8 cellular contexts compared by ENCODE assay signal in the genomic region with DNA sequence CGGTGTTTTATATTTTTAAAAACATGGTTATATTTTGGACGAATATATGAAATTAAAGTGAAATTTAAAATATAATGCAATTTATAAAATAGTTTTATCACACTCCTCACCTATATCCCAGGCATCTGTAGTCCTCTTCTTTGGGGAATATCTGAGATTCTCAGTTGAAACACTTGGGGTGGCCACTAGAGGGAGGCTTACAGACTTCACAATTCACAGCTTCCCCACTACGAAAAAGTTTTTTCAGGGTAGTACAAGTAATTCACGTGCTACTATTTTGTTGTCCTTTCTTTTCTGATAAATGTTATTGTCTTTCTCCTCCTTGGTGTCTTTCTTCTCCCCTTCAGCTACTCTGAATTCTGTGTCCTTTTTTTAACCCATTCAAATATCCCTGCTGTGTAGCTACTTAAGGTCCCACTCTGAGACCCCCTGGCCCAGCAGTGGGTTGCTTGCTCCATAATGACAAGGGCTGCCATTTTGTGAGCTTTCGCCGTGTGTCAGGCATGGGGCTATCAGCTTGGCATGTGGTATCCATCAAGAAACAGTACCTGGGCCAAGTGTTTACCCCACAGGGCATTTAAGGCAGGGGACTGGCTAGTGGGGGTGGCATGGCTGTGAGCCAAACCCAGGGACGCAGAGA. TPM values are rescaled to one million over a fixed set of nuclear protein-coding genes. Genes with fewer than 3 reads are reported as not detected.
DNase-seq lines count a peak whose midpoint lies in the region; ATAC-seq and TF ChIP-seq lines count a peak whose summit lies in the region.

No MANE protein-coding gene starts in this region.

- no peak overlapping the region for H3K4me3 Mint-ChIP-seq in activated CD8-positive, alpha-beta T cell treated with anti-CD3 and anti-CD28 coated beads for 36 hours
- H3K4me3 Mint-ChIP-seq in activated CD8-positive, alpha-beta T cell treated with anti-CD3 and anti-CD28 coated beads, Interleukin-2, amount 10 ng/mL, durations not matched to agents 7 days and 5 days: no peak overlapping the region
- H3K4me3 Mint-ChIP-seq in type B pancreatic cell: no peak overlapping the region
- no peak overlapping the region for H3K4me3 Mint-ChIP-seq in stimulated activated effector memory CD8-positive, alpha-beta T cell treated with anti-CD3 and anti-CD28 coated beads, Interleukin-12 subunit alpha, Interleukin-12 subunit beta, amount 100 ng/mL, for 72 hours

- no peak overlapping the region for H3K4me2 ChIP-seq in PC-3 (ENCODE audit: low read length)

- CTCF ChIA-PET in activated CD8-positive, alpha-beta T cell treated with anti-CD3 and anti-CD28 coated beads for 36 hours (lab: Charles Lee): interaction anchor here (0.7 to 6.6 kb wide), 10 partner anchors 11 to 65 kb away, joined by 3 to 59 read pairs (median 4); no protein-coding TSS in a partner anchor
- CTCF ChIA-PET in activated CD8-positive, alpha-beta T cell treated with anti-CD3 and anti-CD28 coated beads, Interleukin-2, amount 10 ng/mL, durations not matched to agents 7 days and 5 days (lab: Charles Lee): interaction anchor here (0.7 to 4.4 kb wide), 2 partner anchors 12 to 18 kb away, joined by 3 to 43 read pairs; no protein-coding TSS in a partner anchor
- CTCF ChIA-PET in PC-3 (lab: Charles Lee): no interaction called here

- TF ChIP-seq CTCF in activated CD8-positive, alpha-beta T cell treated with anti-CD3 and anti-CD28 coated beads for 36 hours (IDR thresholded peaks at IDR 0.05): peak; percentile 67
- TF ChIP-seq CTCF in PC-3 (conservative IDR thresholded peaks at IDR 0.05; ENCODE audit: low read depth, low read length) (peak; percentile 68), fibroblast of villous mesenchyme (IDR thresholded peaks at IDR 0.05; ENCODE audit: insufficient read depth, low read depth, low read length) (peak; percentile 35), type B pancreatic cell (conservative IDR thresholded peaks at IDR 0.05) (peak; percentile 83), vagina (IDR thresholded peaks at IDR 0.05) (no peak)

- no peaks in the 10 kb centered on the region for H3F3A ChIP-seq in PC-3 (ENCODE audit: low read length, unreplicated experiment)

- no peaks in the 10 kb centered on the region for H3K36me3 ChIP-seq in PC-3 (ENCODE audit: low read depth, low read length)
- H3K36me3 ChIP-seq in vagina: no peaks in the 10 kb centered on the region

- POLR2A ChIA-PET in activated CD8-positive, alpha-beta T cell treated with anti-CD3 and anti-CD28 coated beads for 36 hours (lab: Charles Lee): interaction anchor here (1.2 kb wide), 1 partner anchor 10 kb away, joined by 4 read pairs; no protein-coding TSS in a partner anchor
- POLR2A ChIA-PET in activated CD8-positive, alpha-beta T cell treated with anti-CD3 and anti-CD28 coated beads, Interleukin-2, amount 10 ng/mL, durations not matched to agents 7 days and 5 days (lab: Charles Lee): interaction anchor here (1.4 kb wide), 1 partner anchor 8 kb away, joined by 4 read pairs; no protein-coding TSS in a partner anchor
- POLR2A ChIA-PET in PC-3 (lab: Charles Lee; ENCODE audit: unreplicated experiment): no interaction called here

- no peaks in the 10 kb centered on the region for H4K20me1 ChIP-seq in PC-3 (ENCODE audit: low read length)

- no peak overlapping the region for H3K9ac ChIP-seq in PC-3 (ENCODE audit: low read length)

- H3K4me1 Mint-ChIP-seq in activated CD8-positive, alpha-beta T cell treated with anti-CD3 and anti-CD28 coated beads for 36 hours (ENCODE audit: low read depth): no peaks in the 10 kb centered on the region
- H3K4me1 Mint-ChIP-seq in activated CD8-positive, alpha-beta T cell treated with anti-CD3 and anti-CD28 coated beads, Interleukin-2, amount 10 ng/mL, durations not matched to agents 7 days and 5 days (ENCODE audit: low read depth): no peaks in the 10 kb centered on the region
- H3K4me1 Mint-ChIP-seq in type B pancreatic cell (ENCODE audit: unreplicated experiment): no peaks in the 10 kb centered on the region
- H3K4me1 Mint-ChIP-seq in stimulated activated effector memory CD8-positive, alpha-beta T cell treated with anti-CD3 and anti-CD28 coated beads, Interleukin-12 subunit alpha, Interleukin-12 subunit beta, amount 100 ng/mL, for 72 hours: peaks cover 9% of the 10 kb centered on the region

- H3K4me1 ChIP-seq in PC-3 (ENCODE audit: insufficient read depth, low read length): no peaks in the 10 kb centered on the region
- no peaks in the 10 kb centered on the region for H3K4me1 ChIP-seq in vagina

- H3K27me3 Mint-ChIP-seq in activated CD8-positive, alpha-beta T cell treated with anti-CD3 and anti-CD28 coated beads for 36 hours: peaks cover 2% of the 10 kb centered on the region
- no peaks in the 10 kb centered on the region for H3K27me3 Mint-ChIP-seq in activated CD8-positive, alpha-beta T cell treated with anti-CD3 and anti-CD28 coated beads, Interleukin-2, amount 10 ng/mL, durations not matched to agents 7 days and 5 days (ENCODE audit: low read depth)
- peaks cover 35% of the 10 kb centered on the region for H3K27me3 Mint-ChIP-seq in type B pancreatic cell

- H3K9me2 ChIP-seq in PC-3 (replicated peaks; ENCODE audit: low read length): no peaks in the 10 kb centered on the region

- no peak for ATAC-seq in activated CD8-positive, alpha-beta T cell treated with anti-CD3 and anti-CD28 coated beads for 36 hours
- ATAC-seq in activated CD8-positive, alpha-beta T cell treated with anti-CD3 and anti-CD28 coated beads, Interleukin-2, amount 10 ng/mL, durations not matched to agents 7 days and 5 days: no peak
- peak; percentile 59 for ATAC-seq in PC-3
- no peak for ATAC-seq in stimulated activated effector memory CD8-positive, alpha-beta T cell treated with anti-CD3 and anti-CD28 coated beads, Interleukin-12 subunit alpha, Interleukin-12 subunit beta, amount 100 ng/mL, for 72 hours

- H3K9me3 ChIP-seq in PC-3 (ENCODE audit: low read length) (no peaks in the 10 kb centered on the region), vagina (no peaks in the 10 kb centered on the region)

- no peaks in the 10 kb centered on the region for H3K9me3 Mint-ChIP-seq in activated CD8-positive, alpha-beta T cell treated with anti-CD3 and anti-CD28 coated beads for 36 hours
- no peaks in the 10 kb centered on the region for H3K9me3 Mint-ChIP-seq in activated CD8-positive, alpha-beta T cell treated with anti-CD3 and anti-CD28 coated beads, Interleukin-2, amount 10 ng/mL, durations not matched to agents 7 days and 5 days (ENCODE audit: insufficient read depth)
- H3K9me3 Mint-ChIP-seq in type B pancreatic cell: no peaks in the 10 kb centered on the region
- H3K9me3 Mint-ChIP-seq in stimulated activated effector memory CD8-positive, alpha-beta T cell treated with anti-CD3 and anti-CD28 coated beads, Interleukin-12 subunit alpha, Interleukin-12 subunit beta, amount 100 ng/mL, for 72 hours: no peaks in the 10 kb centered on the region

- no peak overlapping the region for H2AFZ ChIP-seq in PC-3 (ENCODE audit: low read length)

- no peak overlapping the region for H3K27ac Mint-ChIP-seq in activated CD8-positive, alpha-beta T cell treated with anti-CD3 and anti-CD28 coated beads for 36 hours
- no peak overlapping the region for H3K27ac Mint-ChIP-seq in activated CD8-positive, alpha-beta T cell treated with anti-CD3 and anti-CD28 coated beads, Interleukin-2, amount 10 ng/mL, durations not matched to agents 7 days and 5 days
- no peak overlapping the region for H3K27ac Mint-ChIP-seq in type B pancreatic cell
- H3K27ac Mint-ChIP-seq in stimulated activated effector memory CD8-positive, alpha-beta T cell treated with anti-CD3 and anti-CD28 coated beads, Interleukin-12 subunit alpha, Interleukin-12 subunit beta, amount 100 ng/mL, for 72 hours: no peak overlapping the region

- H3K79me2 ChIP-seq in PC-3 (ENCODE audit: low read length): no peaks in the 10 kb centered on the region

- H3K4me3 ChIP-seq in PC-3 (ENCODE audit: low read length): no peak overlapping the region
- no peak overlapping the region for H3K4me3 ChIP-seq in fibroblast of villous mesenchyme (ENCODE audit: low read depth, low read length)
- no peak overlapping the region for H3K4me3 ChIP-seq in vagina

- no peak for TF ChIP-seq POLR2A in vagina (IDR thresholded peaks at IDR 0.05)

- no TSS peak for BruUV-seq in PC-3 (replicated peaks; lab: Mats Ljungman, UMichigan)

- H3K27ac ChIP-seq in PC-3 (ENCODE audit: low read length) (no peak overlapping the region), vagina (no peak overlapping the region)

- DNase-seq in activated CD8-positive, alpha-beta T cell treated with anti-CD3 and anti-CD28 coated beads for 36 hours: no peak
- no peak for DNase-seq in activated CD8-positive, alpha-beta T cell treated with anti-CD3 and anti-CD28 coated beads, Interleukin-2, amount 10 ng/mL, durations not matched to agents 7 days and 5 days
- peak; percentile 42 for DNase-seq in PC-3
- peak; percentile 4 for DNase-seq in fibroblast of villous mesenchyme (ENCODE audit: low read depth)
- no peak for DNase-seq in type B pancreatic cell (ENCODE audit: extremely low spot score, unreplicated experiment)
- DNase-seq in stimulated activated effector memory CD8-positive, alpha-beta T cell treated with anti-CD3 and anti-CD28 coated beads, Interleukin-12 subunit alpha, Interleukin-12 subunit beta, amount 100 ng/mL, for 72 hours (ENCODE audit: low spot score in 2 of 2): no peak
- DNase-seq in glomerular visceral epithelial cell (ENCODE audit: extremely low spot score): no peak
- no peak for DNase-seq in vagina (ENCODE audit: extremely low spot score in 2 of 2)

- peaks cover 43% of the 10 kb centered on the region for H3K27me3 ChIP-seq in PC-3 (ENCODE audit: low read length)
- H3K27me3 ChIP-seq in vagina: no peaks in the 10 kb centered on the region

- no peaks in the 10 kb centered on the region for H3K36me3 Mint-ChIP-seq in activated CD8-positive, alpha-beta T cell treated with anti-CD3 and anti-CD28 coated beads for 36 hours (ENCODE audit: low read depth)
- H3K36me3 Mint-ChIP-seq in activated CD8-positive, alpha-beta T cell treated with anti-CD3 and anti-CD28 coated beads, Interleukin-2, amount 10 ng/mL, durations not matched to agents 7 days and 5 days (ENCODE audit: low read depth): no peaks in the 10 kb centered on the region
- no peaks in the 10 kb centered on the region for H3K36me3 Mint-ChIP-seq in type B pancreatic cell
- H3K36me3 Mint-ChIP-seq in stimulated activated effector memory CD8-positive, alpha-beta T cell treated with anti-CD3 and anti-CD28 coated beads, Interleukin-12 subunit alpha, Interleukin-12 subunit beta, amount 100 ng/mL, for 72 hours: no peaks in the 10 kb centered on the region

- intact Hi-C loops in activated CD8-positive, alpha-beta T cell treated with anti-CD3 and anti-CD28 coated beads for 36 hours (cut with micrococcal nuclease): no loop called here
- intact Hi-C loops in PC-3 (cut with micrococcal nuclease) (no loop called here), vagina (cut with DNase I) (no loop called here)

RNA-seq across cellular contexts. Expression of a gene that starts 43.6 kb away (rescaled TPM):
- total RNA-seq in activated CD8-positive, alpha-beta T cell treated with anti-CD3 and anti-CD28 coated beads for 36 hours: not detected
- total RNA-seq in activated CD8-positive, alpha-beta T cell treated with anti-CD3 and anti-CD28 coated beads, Interleukin-2, amount 10 ng/mL, durations not matched to agents 7 days and 5 days: not detected
- total RNA-seq in PC-3 (2014; rRNA removed) (26.4 and 30.6 TPM in 2 replicates), fibroblast of villous mesenchyme (not detected in 2 replicates), type B pancreatic cell (ENCODE audit: low replicate concordance) (0.55 and 2.1 TPM in 2 replicates), vagina (8.3 TPM)

Comparison
In these comparisons a context has a peak if more than half of its experiments do, and no peak if none do; other contexts are left out.
1. DNase-seq: peak in PC-3 (single experiment) and fibroblast of villous mesenchyme (single experiment); none in activated CD8-positive, alpha-beta T cell treated with anti-CD3 and anti-CD28 coated beads for 36 hours (single experiment), activated CD8-positive, alpha-beta T cell treated with anti-CD3 and anti-CD28 coated beads, Interleukin-2, amount 10 ng/mL, durations not matched to agents 7 days and 5 days (single experiment), type B pancreatic cell (single experiment), stimulated activated effector memory CD8-positive, alpha-beta T cell treated with anti-CD3 and anti-CD28 coated beads, Interleukin-12 subunit alpha, Interleukin-12 subunit beta, amount 100 ng/mL, for 72 hours (0 of 2), glomerular visceral epithelial cell (single experiment) and vagina (0 of 2).
2. CTCF ChIP-seq: peak in activated CD8-positive, alpha-beta T cell treated with anti-CD3 and anti-CD28 coated beads for 36 hours (single experiment), PC-3 (single experiment), fibroblast of villous mesenchyme (single experiment) and type B pancreatic cell (single experiment); none in vagina (0 of 3).